Comparison of ENCODE assay signal across 10 cellular contexts in genomic region chr9:97996676-97997075, GRCh38. TPM values are rescaled to one million over a fixed set of nuclear protein-coding genes. Genes with fewer than 3 reads are reported as not detected.
DNase-seq lines count a peak whose midpoint lies in the region; ATAC-seq and TF ChIP-seq lines count a peak whose summit lies in the region.
"Not testable (repeated sequence)": the region's sequence is repeated elsewhere in the genome, so short reads cannot be mapped to it uniquely, and the experiment has no call there.
"Had no signal": no experiment of that assay in that cellular context is flagged by ENCODE, and none has a peak within 500 bp of the region (broad histone marks: within the 10 kb centered on the region; RNA-seq: fewer than 3 reads in every experiment).

No MANE protein-coding gene starts in this region.

- WGBS in psoas muscle, 3 donors, result 94 to 98% (median 96%) methylated on average over 7 of the region's 7 CpGs

- ATAC-seq in activated CD4-positive, alpha-beta T cell treated with anti-CD3 and anti-CD28 coated beads for 36 hours; activated T-cell treated with anti-CD3 and anti-CD28 coated beads, Interleukin-2, amount 50 U/mL, for 72 hours (replicated peaks in 1 of 2); psoas muscle: not testable (repeated sequence)

- not testable (repeated sequence) for DNase-seq in Karpas-422; activated CD4-positive, alpha-beta T cell treated with anti-CD3 and anti-CD28 coated beads for 36 hours; activated T-cell treated with anti-CD3 and anti-CD28 coated beads, Interleukin-2, amount 50 U/mL, for 72 hours; psoas muscle

- not testable (repeated sequence) for H3K9me2 ChIP-seq in Karpas-422 (replicated peaks; ENCODE audit: insufficient read depth, low read length)

- H3K4me2 ChIP-seq in Karpas-422 (ENCODE audit: low read depth, low read length, poor library complexity, severe bottlenecking), result not testable (repeated sequence)

- H2AFZ ChIP-seq in Karpas-422 (ENCODE audit: low read length), result not testable (repeated sequence)

- not testable (repeated sequence) for H4K20me1 ChIP-seq in Karpas-422 (ENCODE audit: insufficient read depth, low read depth, low read length)

- H3K4me1 Mint-ChIP-seq in activated CD4-positive, alpha-beta T cell treated with anti-CD3 and anti-CD28 coated beads for 36 hours, result peaks cover 43% of the 10 kb centered on the region
- H3K4me1 Mint-ChIP-seq in activated T-cell treated with anti-CD3 and anti-CD28 coated beads, Interleukin-2, amount 50 U/mL, for 72 hours (ENCODE audit: low read depth), result peaks cover 75% of the 10 kb centered on the region

- peaks cover 67% of the 10 kb centered on the region for H3K36me3 ChIP-seq in Karpas-422 (ENCODE audit: insufficient read depth, low read length)
- not testable (repeated sequence) for H3K36me3 ChIP-seq in neutrophil
- peaks cover 5 to 49% of the 10 kb centered on the region in 2 donors for H3K36me3 ChIP-seq in psoas muscle (ENCODE audit: insufficient read depth in 1 of 2, low read depth in 1 of 2)
- H3K36me3 ChIP-seq in skeletal muscle tissue (ENCODE audit: control insufficient read depth in 3 of 3, insufficient read depth in 3 of 3, low read length in 3 of 3), result peaks cover 3 to 28% (median 22%) of the 10 kb centered on the region in 3 donors

- H3K27me3 Mint-ChIP-seq in activated CD4-positive, alpha-beta T cell treated with anti-CD3 and anti-CD28 coated beads for 36 hours; activated T-cell treated with anti-CD3 and anti-CD28 coated beads, Interleukin-2, amount 50 U/mL, for 72 hours (ENCODE audit: low read depth): not testable (repeated sequence)

- peak overlapping the region; percentile 39; the same call in 1 of the 2 replicates for H3K27ac ChIP-seq in Karpas-422 (ENCODE audit: low read length)
- H3K27ac ChIP-seq in neutrophil, result peak overlapping the region; percentile 51
- H3K27ac ChIP-seq in psoas muscle, result peak overlapping the region; percentile 77
- peak overlapping the region; percentile 72 for H3K27ac ChIP-seq in skeletal muscle tissue (ENCODE audit: low read depth, low read length)

- peak overlapping the region; percentile 19 for H3K27ac Mint-ChIP-seq in activated CD4-positive, alpha-beta T cell treated with anti-CD3 and anti-CD28 coated beads for 36 hours
- H3K27ac Mint-ChIP-seq in activated T-cell treated with anti-CD3 and anti-CD28 coated beads, Interleukin-2, amount 50 U/mL, for 72 hours, result peak overlapping the region; percentile 61

- H3K36me3 Mint-ChIP-seq in activated CD4-positive, alpha-beta T cell treated with anti-CD3 and anti-CD28 coated beads for 36 hours (ENCODE audit: low read depth), result peaks cover 70% of the 10 kb centered on the region
- H3K36me3 Mint-ChIP-seq in activated T-cell treated with anti-CD3 and anti-CD28 coated beads, Interleukin-2, amount 50 U/mL, for 72 hours (ENCODE audit: insufficient read depth in 2 of 2), result peaks cover 7 to 40% of the 10 kb centered on the region in 2 donors

- CTCF ChIA-PET in activated CD4-positive, alpha-beta T cell treated with anti-CD3 and anti-CD28 coated beads for 36 hours (lab: Charles Lee), result interaction anchor here (0.7 to 2.4 kb wide), 4 partner anchors 7 to 73 kb away, joined by 3 to 14 read pairs (median 6); no protein-coding TSS in a partner anchor

- intact Hi-C loops in activated CD4-positive, alpha-beta T cell treated with anti-CD3 and anti-CD28 coated beads for 36 hours (cut with DNase I, micrococcal nuclease); psoas muscle (cut with DNase I): not testable (repeated sequence)

- not testable (repeated sequence) for TF ChIP-seq CTCF in neutrophil (IDR thresholded peaks at IDR 0.05); psoas muscle (IDR thresholded peaks at IDR 0.05)

- not testable (repeated sequence) for H3K4me3 Mint-ChIP-seq in activated CD4-positive, alpha-beta T cell treated with anti-CD3 and anti-CD28 coated beads for 36 hours; activated T-cell treated with anti-CD3 and anti-CD28 coated beads, Interleukin-2, amount 50 U/mL, for 72 hours

- not testable (repeated sequence) for H3K4me3 ChIP-seq in Karpas-422 (ENCODE audit: low read length); neutrophil (ENCODE audit: low read depth in 1 of 2, low read length in 1 of 2); psoas muscle; skeletal muscle tissue (ENCODE audit: low read length in 3 of 3)

- POLR2A ChIA-PET in activated CD4-positive, alpha-beta T cell treated with anti-CD3 and anti-CD28 coated beads for 36 hours (lab: Charles Lee), result interaction anchor here (1.2 to 1.6 kb wide), 2 partner anchors 9 to 41 kb away, joined by 4 to 5 read pairs; no protein-coding TSS in a partner anchor

- H3K9me3 ChIP-seq in Karpas-422 (ENCODE audit: low read length); neutrophil; psoas muscle; skeletal muscle tissue (ENCODE audit: control insufficient read depth in 3 of 3, low read length in 3 of 3): not testable (repeated sequence)

- H3K9me3 Mint-ChIP-seq in activated CD4-positive, alpha-beta T cell treated with anti-CD3 and anti-CD28 coated beads for 36 hours (ENCODE audit: low read depth); activated T-cell treated with anti-CD3 and anti-CD28 coated beads, Interleukin-2, amount 50 U/mL, for 72 hours: not testable (repeated sequence)

- H3K4me1 ChIP-seq in Karpas-422 (ENCODE audit: low read length), result peaks cover 68% of the 10 kb centered on the region
- peaks cover 55 to 67% of the 10 kb centered on the region in 2 experiments for H3K4me1 ChIP-seq in neutrophil (ENCODE audit: control insufficient read depth in 1 of 2, insufficient read depth in 1 of 2, low read depth in 1 of 2, low read length in 1 of 2)
- peaks cover 43% of the 10 kb centered on the region for H3K4me1 ChIP-seq in psoas muscle
- peaks cover 15 to 26% (median 20%) of the 10 kb centered on the region in 3 donors for H3K4me1 ChIP-seq in skeletal muscle tissue (ENCODE audit: control insufficient read depth in 3 of 3, insufficient read depth in 3 of 3, low read length in 3 of 3)

- peaks cover 94% of the 10 kb centered on the region for H3K79me2 ChIP-seq in Karpas-422 (ENCODE audit: low read length)

- H3K9ac ChIP-seq in Karpas-422 (ENCODE audit: low read length); skeletal muscle tissue (ENCODE audit: low read depth in 1 of 3, low read length in 3 of 3): not testable (repeated sequence)

- not testable (repeated sequence) for H3K27me3 ChIP-seq in Karpas-422 (ENCODE audit: low read length); neutrophil; psoas muscle (ENCODE audit: insufficient read depth in 3 of 3, low read length in 2 of 3); skeletal muscle tissue (ENCODE audit: control insufficient read depth in 3 of 3, insufficient read depth in 3 of 3, low read length in 3 of 3)

RNA-seq across cellular contexts. Expression of gene ANP32B, which starts 13.5 kb away (rescaled TPM):
- 29.1 and 76.3 TPM in 2 replicates for total RNA-seq in Karpas-422 (2014; rRNA removed; shearing (Covaris generic); ENCODE audit: low replicate concordance)
- total RNA-seq in activated CD4-positive, alpha-beta T cell treated with anti-CD3 and anti-CD28 coated beads for 36 hours, result 100 to 1,000 TPM; 367 to 440 TPM
- 100 to 1,000 TPM; 361 to 433 TPM for total RNA-seq in activated T-cell treated with anti-CD3 and anti-CD28 coated beads, Interleukin-2, amount 50 U/mL, for 72 hours
- total RNA-seq in psoas muscle, result 10 to 100 TPM; 52.8 to 73.9 (median 66.5) TPM
- polyA plus RNA-seq in psoas muscle, result 100 to 1,000 TPM in 1 of 3 donors, 10 to 100 TPM in 2; 65.0 to 136 (median 74.2) TPM
- total RNA-seq in skeletal muscle tissue, result 18.8 TPM

RNA-seq across cellular contexts. Expression of gene HEMGN, which starts 58.7 kb away (rescaled TPM):
- total RNA-seq in Karpas-422 (2014; rRNA removed; shearing (Covaris generic); ENCODE audit: low replicate concordance), result not detected in 2 replicates
- 1 to 10 TPM; 1.5 to 2.9 TPM for total RNA-seq in activated CD4-positive, alpha-beta T cell treated with anti-CD3 and anti-CD28 coated beads for 36 hours
- 1 to 10 TPM; 1.1 to 1.5 TPM for total RNA-seq in activated T-cell treated with anti-CD3 and anti-CD28 coated beads, Interleukin-2, amount 50 U/mL, for 72 hours
- under 1 TPM in 1 of 4 donors, not detected in 3; 0.71 TPM for total RNA-seq in psoas muscle
- not detected for polyA plus RNA-seq in psoas muscle
- total RNA-seq in skeletal muscle tissue, result 7.3 TPM
- total RNA-seq: A673, Caco-2, Calu3 had no signal
- polyA plus RNA-seq: AG04450 had no signal

RNA-seq across cellular contexts. Expression of gene NANS, which starts 59.9 kb away (rescaled TPM):
- total RNA-seq in Karpas-422 (2014; rRNA removed; shearing (Covaris generic); ENCODE audit: low replicate concordance), result 77.9 and 135 TPM in 2 replicates
- total RNA-seq in activated CD4-positive, alpha-beta T cell treated with anti-CD3 and anti-CD28 coated beads for 36 hours, result 10 to 100 TPM; 45.9 to 47.7 TPM
- total RNA-seq in activated T-cell treated with anti-CD3 and anti-CD28 coated beads, Interleukin-2, amount 50 U/mL, for 72 hours, result 10 to 100 TPM; 56.1 to 56.6 TPM
- total RNA-seq in psoas muscle, result 10 to 100 TPM; 21.1 to 53.8 (median 26.5) TPM
- polyA plus RNA-seq in psoas muscle, result 100 to 1,000 TPM in 1 of 3 donors, 10 to 100 TPM in 2; 33.2 to 168 (median 48.9) TPM
- total RNA-seq in skeletal muscle tissue, result 32.4 TPM
